In the genomic region with DNA sequence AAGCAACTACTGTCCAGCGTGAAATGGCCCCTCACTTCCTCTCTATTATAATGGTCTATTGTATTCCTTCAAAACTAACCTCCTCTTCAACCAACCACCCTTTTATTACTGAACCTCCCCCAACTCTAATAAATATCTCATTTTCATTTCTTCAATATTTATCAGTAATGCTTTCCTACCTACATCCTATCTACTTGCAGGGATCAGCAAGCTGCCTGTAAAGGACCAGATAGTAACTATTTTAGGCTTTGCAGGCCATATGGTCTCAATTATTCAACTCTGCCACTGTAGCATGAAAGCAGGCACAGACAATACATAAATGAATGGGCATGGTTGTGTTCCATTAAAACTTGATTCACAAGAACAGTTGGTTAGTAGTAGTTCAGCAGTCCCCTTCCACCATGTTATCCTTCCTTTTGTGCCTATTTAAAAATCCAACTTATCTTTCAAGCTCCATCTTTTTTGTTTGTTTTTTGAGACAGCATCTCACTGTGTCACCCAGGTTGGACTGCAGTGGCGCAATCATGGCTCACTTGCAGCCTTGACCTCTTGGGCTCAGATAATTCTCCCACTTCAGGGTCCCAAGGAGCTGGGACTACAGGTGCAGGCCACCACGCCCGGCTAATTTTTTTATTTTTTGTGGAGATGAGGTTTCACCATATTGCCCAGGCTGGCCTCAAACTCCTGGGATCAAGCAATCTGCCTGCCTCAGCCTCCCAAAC, we compare ENCODE assay signal across 1 cellular context.
TF ChIP-seq lines count a peak whose summit lies in the region.

No MANE protein-coding gene starts in this region.

TF ChIP-seq in IMR-90, 13 proteins besides CTCF, POLR2A, EP300 and RAD21:
- TF ChIP-seq CEBPB (IDR thresholded peaks at IDR 0.05; ENCODE audit: low read depth, low read length) (peak; percentile 48), NFE2L2 (IDR thresholded peaks at IDR 0.05; ENCODE audit: low read depth, low read length) (no peak), RCOR1 (IDR thresholded peaks at IDR 0.05; ENCODE audit: insufficient replicate concordance, low read length) (no peak), BHLHE40 (IDR thresholded peaks at IDR 0.05; ENCODE audit: low read depth, low read length) (no peak), RFX5 (IDR thresholded peaks at IDR 0.05; ENCODE audit: low read depth, low read length) (no peak), CHD1 (IDR thresholded peaks at IDR 0.05; ENCODE audit: low read depth, low read length) (no peak), MXI1 (IDR thresholded peaks at IDR 0.05; ENCODE audit: borderline replicate concordance, low read depth, low read length) (no peak), MAZ (IDR thresholded peaks at IDR 0.05; ENCODE audit: borderline replicate concordance, low read depth, low read length) (no peak)
- TF ChIP-seq, protein P1, sequence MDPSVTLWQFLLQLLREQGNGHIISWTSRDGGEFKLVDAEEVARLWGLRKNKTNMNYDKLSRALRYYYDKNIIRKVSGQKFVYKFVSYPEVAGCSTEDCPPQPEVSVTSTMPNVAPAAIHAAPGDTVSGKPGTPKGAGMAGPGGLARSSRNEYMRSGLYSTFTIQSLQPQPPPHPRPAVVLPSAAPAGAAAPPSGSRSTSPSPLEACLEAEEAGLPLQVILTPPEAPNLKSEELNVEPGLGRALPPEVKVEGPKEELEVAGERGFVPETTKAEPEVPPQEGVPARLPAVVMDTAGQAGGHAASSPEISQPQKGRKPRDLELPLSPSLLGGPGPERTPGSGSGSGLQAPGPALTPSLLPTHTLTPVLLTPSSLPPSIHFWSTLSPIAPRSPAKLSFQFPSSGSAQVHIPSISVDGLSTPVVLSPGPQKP (IDR thresholded peaks at IDR 0.05; ENCODE audit: borderline replicate concordance, low read depth, low read length), result no peak
TF ChIP-seq in IMR-90: peak in this region for 1.
